Comparison of ENCODE assay signal across 28 cellular contexts in genomic region chr19:5365905-5366304, GRCh38.
"Had no signal": no experiment of that assay in that cellular context is flagged by ENCODE, and none has a peak within 500 bp of the region (broad histone marks: within the 10 kb centered on the region; RNA-seq: fewer than 3 reads in every experiment).

No MANE protein-coding gene starts in this region.

- H3K36me3 ChIP-seq: colonic mucosa, esophagus muscularis mucosa, esophagus squamous epithelium, gastrocnemius medialis, gastroesophageal sphincter, heart left ventricle, heart right ventricle had no signal

- ATAC-seq: effector memory CD8-positive, alpha-beta T cell; esophagus mucosa; foreskin keratinocyte; gastrocnemius medialis; gastroesophageal sphincter; heart left ventricle; heart right ventricle had no signal

- H3K4me1 ChIP-seq: colonic mucosa, esophagus muscularis mucosa, esophagus squamous epithelium, foreskin keratinocyte, gastrocnemius medialis, gastroesophageal sphincter, heart left ventricle, heart right ventricle had no signal

- H3K27me3 ChIP-seq: colonic mucosa, foreskin keratinocyte had no signal

- H3K9me3 ChIP-seq: colonic mucosa, esophagus muscularis mucosa, esophagus squamous epithelium, gastrocnemius medialis, gastroesophageal sphincter, heart left ventricle, heart right ventricle had no signal

- DNase-seq: colonic mucosa; cortex of kidney; dermis blood vessel endothelial cell; dorsolateral prefrontal cortex; effector CD4-positive, alpha-beta T cell; effector CD8-positive, alpha-beta T cell; effector memory CD4-positive, alpha-beta T cell; effector memory CD8-positive, alpha-beta T cell; endodermal cell; erythroblast; esophagus squamous epithelium; foreskin fibroblast; foreskin keratinocyte; foreskin melanocyte; gastrocnemius medialis; glutamatergic neuron; head of caudate nucleus; heart left ventricle; heart right ventricle had no signal

- H3K27ac ChIP-seq: colonic mucosa, coronary artery, dorsolateral prefrontal cortex, epithelial cell of prostate, esophagus muscularis mucosa, esophagus squamous epithelium, foreskin keratinocyte, gastrocnemius medialis, gastroesophageal sphincter, heart left ventricle, heart right ventricle had no signal

- H3K4me3 ChIP-seq: colonic mucosa, coronary artery, dorsolateral prefrontal cortex, esophagus muscularis mucosa, esophagus squamous epithelium, gastrocnemius medialis, gastroesophageal sphincter, heart left ventricle, heart right ventricle had no signal

- FAIRE-seq: colon, endometrium, endothelial cell of umbilical vein, frontal cortex had no signal
